4 cellular contexts compared by ENCODE assay signal in genomic region chr1:161065681-161066080, GRCh38. TPM values are rescaled to one million over a fixed set of nuclear protein-coding genes. Genes with fewer than 3 reads are reported as not detected.
"Had no signal": no experiment of that assay in that cellular context is flagged by ENCODE, and none has a peak within 500 bp of the region (broad histone marks: within the 10 kb centered on the region; RNA-seq: fewer than 3 reads in every experiment).

No MANE protein-coding gene starts in this region.

RNA-seq across cellular contexts. Expression of gene ARHGAP30, which starts 4.0 kb away (rescaled TPM):
- total RNA-seq: renal cortical epithelial cell had no signal

RNA-seq across cellular contexts. Expression of gene NECTIN4, which starts 23.7 kb away (rescaled TPM):
- total RNA-seq: ascending aorta, occipital lobe, sigmoid colon had no signal

RNA-seq across cellular contexts. Expression of gene TSTD1, which starts 26.9 kb away (rescaled TPM):
- total RNA-seq: ascending aorta had no signal
